In the genomic region with DNA sequence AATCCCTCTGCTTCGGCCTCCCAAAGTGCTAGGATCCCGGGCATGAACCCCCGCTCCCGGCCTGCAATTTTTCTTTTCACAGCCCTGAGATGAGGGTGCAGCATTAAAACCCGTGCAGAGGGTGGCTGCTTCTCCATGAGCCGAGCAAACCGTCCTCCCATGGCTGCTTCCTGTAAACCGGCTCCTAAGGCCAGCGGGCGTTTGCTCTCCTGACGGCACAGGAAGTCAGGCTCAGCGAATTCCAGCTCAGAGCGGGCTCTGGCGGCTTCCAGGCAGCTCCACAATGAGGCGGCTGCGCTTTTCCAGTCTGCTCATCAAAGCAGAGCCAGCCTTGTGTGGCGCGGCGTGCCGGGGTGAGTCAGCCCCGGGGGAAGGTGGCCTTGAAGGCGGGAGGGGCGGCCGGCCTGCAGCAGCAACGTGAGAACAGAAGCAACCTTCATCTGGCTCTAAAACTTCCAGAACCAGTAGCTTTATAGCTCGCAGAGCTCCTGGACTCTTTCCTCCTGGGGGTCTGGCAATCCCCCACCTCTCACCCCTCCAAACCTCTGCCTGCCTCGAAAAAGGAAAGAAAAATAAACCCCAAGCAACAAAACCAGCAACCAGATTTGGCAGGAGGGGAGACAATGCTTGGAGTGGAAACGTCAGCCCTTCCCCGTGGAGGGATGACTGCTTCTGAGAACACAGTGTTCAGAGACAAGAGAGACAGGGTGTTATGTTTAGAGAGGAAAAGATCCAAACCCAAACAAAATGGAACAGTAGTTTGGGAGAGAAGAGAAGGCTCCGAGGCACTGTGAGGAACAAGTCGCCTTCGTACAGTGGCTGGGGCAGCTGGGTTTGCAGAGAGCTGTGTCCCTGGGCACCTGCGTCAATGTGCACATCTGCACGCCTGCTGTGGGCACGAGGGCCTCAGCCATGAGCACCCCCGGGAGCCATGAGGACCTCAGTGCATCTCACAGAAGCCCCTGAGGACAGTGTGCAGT, we compare ENCODE assay signal across 1 cellular context.
TF ChIP-seq lines count a peak whose summit lies in the region.

No MANE protein-coding gene starts in this region.

TF ChIP-seq in HEK293, 187 proteins besides CTCF, POLR2A, EP300 and RAD21 (continued from another document and continues in another):
- TF ChIP-seq, protein P1, sequence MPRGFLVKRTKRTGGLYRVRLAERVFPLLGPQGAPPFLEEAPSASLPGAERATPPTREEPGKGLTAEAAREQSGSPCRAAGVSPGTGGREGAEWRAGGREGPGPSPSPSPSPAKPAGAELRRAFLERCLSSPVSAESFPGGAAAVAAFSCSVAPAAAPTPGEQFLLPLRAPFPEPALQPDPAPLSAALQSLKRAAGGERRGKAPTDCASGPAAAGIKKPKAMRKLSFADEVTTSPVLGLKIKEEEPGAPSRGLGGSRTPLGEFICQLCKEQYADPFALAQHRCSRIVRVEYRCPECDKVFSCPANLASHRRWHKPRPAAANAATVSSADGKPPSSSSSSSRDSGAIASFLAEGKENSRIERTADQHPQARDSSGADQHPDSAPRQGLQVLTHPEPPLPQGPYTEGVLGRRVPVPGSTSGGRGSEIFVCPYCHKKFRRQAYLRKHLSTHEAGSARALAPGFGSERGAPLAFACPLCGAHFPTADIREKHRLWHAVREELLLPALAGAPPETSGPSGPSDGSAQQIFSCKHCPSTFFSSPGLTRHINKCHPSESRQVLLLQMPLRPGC (tag by site-specific recombination; IDR thresholded peaks at IDR 0.05) = no peak
- TF ChIP-seq, protein P2, sequence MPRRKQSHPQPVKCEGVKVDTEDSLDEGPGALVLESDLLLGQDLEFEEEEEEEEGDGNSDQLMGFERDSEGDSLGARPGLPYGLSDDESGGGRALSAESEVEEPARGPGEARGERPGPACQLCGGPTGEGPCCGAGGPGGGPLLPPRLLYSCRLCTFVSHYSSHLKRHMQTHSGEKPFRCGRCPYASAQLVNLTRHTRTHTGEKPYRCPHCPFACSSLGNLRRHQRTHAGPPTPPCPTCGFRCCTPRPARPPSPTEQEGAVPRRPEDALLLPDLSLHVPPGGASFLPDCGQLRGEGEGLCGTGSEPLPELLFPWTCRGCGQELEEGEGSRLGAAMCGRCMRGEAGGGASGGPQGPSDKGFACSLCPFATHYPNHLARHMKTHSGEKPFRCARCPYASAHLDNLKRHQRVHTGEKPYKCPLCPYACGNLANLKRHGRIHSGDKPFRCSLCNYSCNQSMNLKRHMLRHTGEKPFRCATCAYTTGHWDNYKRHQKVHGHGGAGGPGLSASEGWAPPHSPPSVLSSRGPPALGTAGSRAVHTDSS (tag by site-specific recombination; IDR thresholded peaks at IDR 0.05) = no peak
- TF ChIP-seq TRIM28 (IDR thresholded peaks at IDR 0.05; ENCODE audit: borderline replicate concordance, low read length) = no peak
- TF ChIP-seq SETDB1 (IDR thresholded peaks at IDR 0.05; ENCODE audit: insufficient read length, low read length) = no peak
- TF ChIP-seq, protein P3, sequence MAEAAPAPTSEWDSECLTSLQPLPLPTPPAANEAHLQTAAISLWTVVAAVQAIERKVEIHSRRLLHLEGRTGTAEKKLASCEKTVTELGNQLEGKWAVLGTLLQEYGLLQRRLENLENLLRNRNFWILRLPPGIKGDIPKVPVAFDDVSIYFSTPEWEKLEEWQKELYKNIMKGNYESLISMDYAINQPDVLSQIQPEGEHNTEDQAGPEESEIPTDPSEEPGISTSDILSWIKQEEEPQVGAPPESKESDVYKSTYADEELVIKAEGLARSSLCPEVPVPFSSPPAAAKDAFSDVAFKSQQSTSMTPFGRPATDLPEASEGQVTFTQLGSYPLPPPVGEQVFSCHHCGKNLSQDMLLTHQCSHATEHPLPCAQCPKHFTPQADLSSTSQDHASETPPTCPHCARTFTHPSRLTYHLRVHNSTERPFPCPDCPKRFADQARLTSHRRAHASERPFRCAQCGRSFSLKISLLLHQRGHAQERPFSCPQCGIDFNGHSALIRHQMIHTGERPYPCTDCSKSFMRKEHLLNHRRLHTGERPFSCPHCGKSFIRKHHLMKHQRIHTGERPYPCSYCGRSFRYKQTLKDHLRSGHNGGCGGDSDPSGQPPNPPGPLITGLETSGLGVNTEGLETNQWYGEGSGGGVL (tag by site-specific recombination; IDR thresholded peaks at IDR 0.05) = no peak
- TF ChIP-seq ZNF302 (tag by site-specific recombination; IDR thresholded peaks at IDR 0.05; ENCODE audit: low read depth) = no peak
- peak; percentile 63 for TF ChIP-seq ZBTB20 (tag by site-specific recombination; IDR thresholded peaks at IDR 0.05)
- TF ChIP-seq ZNF266 (tag by site-specific recombination; IDR thresholded peaks at IDR 0.05; ENCODE audit: low read depth) = no peak
- TF ChIP-seq ZNF426 (tag by site-specific recombination; IDR thresholded peaks at IDR 0.05) = no peak
- TF ChIP-seq ZNF311 (tag by site-specific recombination; IDR thresholded peaks at IDR 0.05; ENCODE audit: borderline replicate concordance) = no peak
- TF ChIP-seq ZNF548 (tag by site-specific recombination; IDR thresholded peaks at IDR 0.05) = no peak
- TF ChIP-seq ZFP69B (tag by site-specific recombination; IDR thresholded peaks at IDR 0.05) = no peak
- no peak for TF ChIP-seq OVOL3 (tag by site-specific recombination; IDR thresholded peaks at IDR 0.05)
- TF ChIP-seq YY2 (tag by site-specific recombination; IDR thresholded peaks at IDR 0.05) = no peak
- TF ChIP-seq ZNF132 (tag by site-specific recombination; IDR thresholded peaks at IDR 0.05; ENCODE audit: borderline replicate concordance) = no peak
- TF ChIP-seq ZNF341 (tag by site-specific recombination; IDR thresholded peaks at IDR 0.05; ENCODE audit: low read depth) = peak; percentile 88
- peak; percentile 98 for TF ChIP-seq FEZF1 (tag by site-specific recombination; IDR thresholded peaks at IDR 0.05)
- no peak for TF ChIP-seq ZNF555 (tag by site-specific recombination; conservative IDR thresholded peaks at IDR 0.05)
- TF ChIP-seq HOXA7 (CRISPR knock-in tag; IDR thresholded peaks at IDR 0.05; ENCODE audit: borderline replicate concordance) = no peak
- TF ChIP-seq, protein P4, sequence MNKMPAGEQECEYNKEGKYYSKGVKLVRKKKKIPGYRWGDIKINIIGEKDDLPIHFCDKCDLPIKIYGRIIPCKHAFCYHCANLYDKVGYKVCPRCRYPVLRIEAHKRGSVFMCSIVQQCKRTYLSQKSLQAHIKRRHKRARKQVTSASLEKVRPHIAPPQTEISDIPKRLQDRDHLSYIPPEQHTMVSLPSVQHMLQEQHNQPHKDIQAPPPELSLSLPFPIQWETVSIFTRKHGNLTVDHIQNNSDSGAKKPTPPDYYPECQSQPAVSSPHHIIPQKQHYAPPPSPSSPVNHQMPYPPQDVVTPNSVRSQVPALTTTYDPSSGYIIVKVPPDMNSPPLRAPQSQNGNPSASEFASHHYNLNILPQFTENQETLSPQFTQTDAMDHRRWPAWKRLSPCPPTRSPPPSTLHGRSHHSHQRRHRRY (tag by site-specific recombination; IDR thresholded peaks at IDR 0.05) = no peak
- TF ChIP-seq, protein P5, sequence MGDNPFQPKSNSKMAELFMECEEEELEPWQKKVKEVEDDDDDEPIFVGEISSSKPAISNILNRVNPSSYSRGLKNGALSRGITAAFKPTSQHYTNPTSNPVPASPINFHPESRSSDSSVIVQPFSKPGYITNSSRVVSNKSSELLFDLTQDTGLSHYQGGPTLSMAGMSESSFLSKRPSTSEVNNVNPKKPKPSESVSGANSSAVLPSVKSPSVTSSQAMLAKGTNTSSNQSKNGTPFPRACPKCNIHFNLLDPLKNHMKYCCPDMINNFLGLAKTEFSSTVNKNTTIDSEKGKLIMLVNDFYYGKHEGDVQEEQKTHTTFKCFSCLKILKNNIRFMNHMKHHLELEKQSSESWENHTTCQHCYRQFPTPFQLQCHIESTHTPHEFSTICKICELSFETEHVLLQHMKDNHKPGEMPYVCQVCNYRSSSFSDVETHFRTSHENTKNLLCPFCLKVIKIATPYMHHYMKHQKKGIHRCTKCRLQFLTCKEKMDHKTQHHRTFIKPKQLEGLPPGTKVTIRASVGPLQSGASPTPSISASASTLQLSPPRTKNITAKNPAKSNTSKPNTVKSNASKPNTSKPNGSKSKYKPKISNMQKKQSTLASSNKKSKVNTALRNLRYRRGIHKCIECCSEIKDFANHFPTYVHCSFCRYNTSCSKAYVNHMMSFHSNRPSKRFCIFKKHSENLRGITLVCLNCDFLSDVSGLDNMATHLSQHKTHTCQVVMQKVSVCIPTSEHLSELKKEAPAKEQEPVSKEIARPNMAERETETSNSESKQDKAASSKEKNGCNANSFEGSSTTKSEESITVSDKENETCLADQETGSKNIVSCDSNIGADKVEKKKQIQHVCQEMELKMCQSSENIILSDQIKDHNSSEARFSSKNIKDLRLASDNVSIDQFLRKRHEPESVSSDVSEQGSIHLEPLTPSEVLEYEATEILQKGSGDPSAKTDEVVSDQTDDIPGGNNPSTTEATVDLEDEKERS (tag by site-specific recombination; IDR thresholded peaks at IDR 0.05) = no peak
- TF ChIP-seq, protein P6, sequence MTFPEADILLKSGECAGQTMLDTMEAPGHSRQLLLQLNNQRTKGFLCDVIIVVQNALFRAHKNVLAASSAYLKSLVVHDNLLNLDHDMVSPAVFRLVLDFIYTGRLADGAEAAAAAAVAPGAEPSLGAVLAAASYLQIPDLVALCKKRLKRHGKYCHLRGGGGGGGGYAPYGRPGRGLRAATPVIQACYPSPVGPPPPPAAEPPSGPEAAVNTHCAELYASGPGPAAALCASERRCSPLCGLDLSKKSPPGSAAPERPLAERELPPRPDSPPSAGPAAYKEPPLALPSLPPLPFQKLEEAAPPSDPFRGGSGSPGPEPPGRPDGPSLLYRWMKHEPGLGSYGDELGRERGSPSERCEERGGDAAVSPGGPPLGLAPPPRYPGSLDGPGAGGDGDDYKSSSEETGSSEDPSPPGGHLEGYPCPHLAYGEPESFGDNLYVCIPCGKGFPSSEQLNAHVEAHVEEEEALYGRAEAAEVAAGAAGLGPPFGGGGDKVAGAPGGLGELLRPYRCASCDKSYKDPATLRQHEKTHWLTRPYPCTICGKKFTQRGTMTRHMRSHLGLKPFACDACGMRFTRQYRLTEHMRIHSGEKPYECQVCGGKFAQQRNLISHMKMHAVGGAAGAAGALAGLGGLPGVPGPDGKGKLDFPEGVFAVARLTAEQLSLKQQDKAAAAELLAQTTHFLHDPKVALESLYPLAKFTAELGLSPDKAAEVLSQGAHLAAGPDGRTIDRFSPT (tag by site-specific recombination; IDR thresholded peaks at IDR 0.05) = peak; percentile 64; the same call in 1 of the 2 replicates
- no peak for TF ChIP-seq ZNF621 (tag by site-specific recombination; IDR thresholded peaks at IDR 0.05)
- TF ChIP-seq, protein P7, sequence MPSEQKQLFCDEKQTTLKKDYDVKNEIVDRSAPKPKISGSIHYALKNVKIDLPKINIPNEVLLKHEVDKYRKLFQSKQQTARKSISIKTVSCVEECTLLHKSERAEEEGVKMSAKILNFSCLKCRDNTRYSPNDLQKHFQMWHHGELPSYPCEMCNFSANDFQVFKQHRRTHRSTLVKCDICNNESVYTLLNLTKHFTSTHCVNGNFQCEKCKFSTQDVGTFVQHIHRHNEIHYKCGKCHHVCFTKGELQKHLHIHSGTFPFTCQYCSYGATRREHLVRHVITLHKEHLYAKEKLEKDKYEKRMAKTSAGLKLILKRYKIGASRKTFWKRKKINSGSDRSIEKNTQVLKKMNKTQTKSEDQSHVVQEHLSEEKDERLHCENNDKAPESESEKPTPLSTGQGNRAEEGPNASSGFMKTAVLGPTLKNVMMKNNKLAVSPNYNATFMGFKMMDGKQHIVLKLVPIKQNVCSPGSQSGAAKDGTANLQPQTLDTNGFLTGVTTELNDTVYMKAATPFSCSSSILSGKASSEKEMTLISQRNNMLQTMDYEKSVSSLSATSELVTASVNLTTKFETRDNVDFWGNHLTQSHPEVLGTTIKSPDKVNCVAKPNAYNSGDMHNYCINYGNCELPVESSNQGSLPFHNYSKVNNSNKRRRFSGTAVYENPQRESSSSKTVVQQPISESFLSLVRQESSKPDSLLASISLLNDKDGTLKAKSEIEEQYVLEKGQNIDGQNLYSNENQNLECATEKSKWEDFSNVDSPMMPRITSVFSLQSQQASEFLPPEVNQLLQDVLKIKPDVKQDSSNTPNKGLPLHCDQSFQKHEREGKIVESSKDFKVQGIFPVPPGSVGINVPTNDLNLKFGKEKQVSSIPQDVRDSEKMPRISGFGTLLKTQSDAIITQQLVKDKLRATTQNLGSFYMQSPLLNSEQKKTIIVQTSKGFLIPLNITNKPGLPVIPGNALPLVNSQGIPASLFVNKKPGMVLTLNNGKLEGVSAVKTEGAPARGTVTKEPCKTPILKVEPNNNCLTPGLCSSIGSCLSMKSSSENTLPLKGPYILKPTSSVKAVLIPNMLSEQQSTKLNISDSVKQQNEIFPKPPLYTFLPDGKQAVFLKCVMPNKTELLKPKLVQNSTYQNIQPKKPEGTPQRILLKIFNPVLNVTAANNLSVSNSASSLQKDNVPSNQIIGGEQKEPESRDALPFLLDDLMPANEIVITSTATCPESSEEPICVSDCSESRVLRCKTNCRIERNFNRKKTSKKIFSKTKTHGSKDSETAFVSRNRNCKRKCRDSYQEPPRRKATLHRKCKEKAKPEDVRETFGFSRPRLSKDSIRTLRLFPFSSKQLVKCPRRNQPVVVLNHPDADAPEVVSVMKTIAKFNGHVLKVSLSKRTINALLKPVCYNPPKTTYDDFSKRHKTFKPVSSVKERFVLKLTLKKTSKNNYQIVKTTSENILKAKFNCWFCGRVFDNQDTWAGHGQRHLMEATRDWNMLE (tag by site-specific recombination; conservative IDR thresholded peaks at IDR 0.05; ENCODE audit: low read depth) = no peak
- TF ChIP-seq ZNF777 (tag by site-specific recombination; IDR thresholded peaks at IDR 0.05; ENCODE audit: borderline replicate concordance) = no peak
- TF ChIP-seq OSR2 (tag by site-specific recombination; IDR thresholded peaks at IDR 0.05) = peak; percentile 80
- TF ChIP-seq, protein P8, sequence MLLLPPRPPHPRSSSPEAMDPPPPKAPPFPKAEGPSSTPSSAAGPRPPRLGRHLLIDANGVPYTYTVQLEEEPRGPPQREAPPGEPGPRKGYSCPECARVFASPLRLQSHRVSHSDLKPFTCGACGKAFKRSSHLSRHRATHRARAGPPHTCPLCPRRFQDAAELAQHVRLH (tag by site-specific recombination; IDR thresholded peaks at IDR 0.05) = no peak
- no peak for TF ChIP-seq KLF9 (tag by site-specific recombination; IDR thresholded peaks at IDR 0.05; ENCODE audit: low read depth)
- TF ChIP-seq ZNF707 (tag by site-specific recombination; IDR thresholded peaks at IDR 0.05) = no peak
- no peak for TF ChIP-seq ZNF473 (tag by site-specific recombination; IDR thresholded peaks at IDR 0.05)
- TF ChIP-seq ZFP37 (tag by site-specific recombination; IDR thresholded peaks at IDR 0.05) = no peak
- TF ChIP-seq, protein P9, sequence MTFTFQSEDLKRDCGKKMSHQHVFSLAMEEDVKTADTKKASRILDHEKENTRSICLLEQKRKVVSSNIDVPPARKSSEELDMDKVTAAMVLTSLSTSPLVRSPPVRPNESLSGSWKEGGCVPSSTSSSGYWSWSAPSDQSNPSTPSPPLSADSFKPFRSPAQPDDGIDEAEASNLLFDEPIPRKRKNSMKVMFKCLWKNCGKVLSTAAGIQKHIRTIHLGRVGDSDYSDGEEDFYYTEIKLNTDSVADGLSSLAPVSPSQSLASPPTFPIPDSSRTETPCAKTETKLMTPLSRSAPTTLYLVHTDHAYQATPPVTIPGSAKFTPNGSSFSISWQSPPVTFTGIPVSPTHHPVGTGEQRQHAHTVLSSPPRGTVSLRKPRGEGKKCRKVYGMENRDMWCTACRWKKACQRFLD (tag by site-specific recombination; IDR thresholded peaks at IDR 0.05) = no peak
- peak; percentile 60 for TF ChIP-seq GLIS1 (tag by site-specific recombination; IDR thresholded peaks at IDR 0.05)
- TF ChIP-seq ZNF514 (tag by site-specific recombination; IDR thresholded peaks at IDR 0.05) = no peak
- TF ChIP-seq ZNF121 (tag by site-specific recombination; IDR thresholded peaks at IDR 0.05) = no peak
- TF ChIP-seq IKZF3 (tag by site-specific recombination; IDR thresholded peaks at IDR 0.05) = peak; percentile 68
- no peak for TF ChIP-seq ZNF112 (tag by site-specific recombination; IDR thresholded peaks at IDR 0.05)
- no peak for TF ChIP-seq ZNF157 (tag by site-specific recombination; IDR thresholded peaks at IDR 0.05)
- no peak for TF ChIP-seq HOXC10 (CRISPR knock-in tag; IDR thresholded peaks at IDR 0.05)
